Comparison of ENCODE assay signal across 33 cellular contexts in genomic region chr17:42125565-42125964, GRCh38. TPM values are rescaled to one million over a fixed set of nuclear protein-coding genes. Genes with fewer than 3 reads are reported as not detected.
"Had no signal": no experiment of that assay in that cellular context is flagged by ENCODE, and none has a peak within 500 bp of the region (broad histone marks: within the 10 kb centered on the region; RNA-seq: fewer than 3 reads in every experiment).

No MANE protein-coding gene starts in this region.

- H3K4me3 Mint-ChIP-seq: activated CD4-positive, alpha-beta memory T cell treated with anti-CD3 and anti-CD28 coated beads, Interleukin-2, amount 10 ng/mL, durations not matched to agents 7 days and 5 days; activated CD4-positive, alpha-beta T cell treated with anti-CD3 and anti-CD28 coated beads, Interleukin-2, amount 10 ng/mL, durations not matched to agents 7 days and 5 days; activated naive CD8-positive, alpha-beta T cell; activated T-cell treated with anti-CD3 and anti-CD28 coated beads, Interleukin-2, amount 50 U/mL, for 24 hours; activated T-cell treated with anti-CD3 and anti-CD28 coated beads, Interleukin-2, amount 50 U/mL, for 72 hours; central memory CD8-positive, alpha-beta T cell; dendritic cell treated with granulocyte-macrophage colony-stimulating factor and Interleukin-4, amounts not matched to agents 40 ng/mL and 50 ng/mL, for 4 days; endodermal cell had no signal

- H3K4me3 ChIP-seq: coronary artery, dorsolateral prefrontal cortex, esophagus muscularis mucosa, gastrocnemius medialis, heart left ventricle had no signal

- DNase-seq: activated CD4-positive, alpha-beta memory T cell treated with anti-CD3 and anti-CD28 coated beads, Interleukin-2, amount 10 ng/mL, durations not matched to agents 7 days and 5 days; activated CD4-positive, alpha-beta T cell treated with anti-CD3 and anti-CD28 coated beads for 1 hour; activated CD4-positive, alpha-beta T cell treated with anti-CD3 and anti-CD28 coated beads for 4 hours; activated CD4-positive, alpha-beta T cell treated with anti-CD3 and anti-CD28 coated beads, Interleukin-2, amount 10 ng/mL, durations not matched to agents 7 days and 5 days; activated CD4-positive, alpha-beta T cell treated with anti-CD3 and anti-CD28 coated beads, Interleukin-2, amount 50 U/mL, for 4 hours; activated CD8-positive, alpha-beta memory T cell treated with anti-CD3 and anti-CD28 coated beads, Interleukin-2, amount 50 U/mL, for 48 hours; activated gamma-delta T cell; activated naive CD4-positive, alpha-beta T cell; activated naive CD4-positive, alpha-beta T cell treated with anti-CD3 and anti-CD28 coated beads, Interleukin-2, amount 50 U/mL, for 16 hours; activated T-cell treated with anti-CD3 and anti-CD28 coated beads for 4 hours; activated T-cell treated with anti-CD3 and anti-CD28 coated beads, Interleukin-2, amount 50 U/mL, for 24 hours; activated T-cell treated with anti-CD3 and anti-CD28 coated beads, Interleukin-2, amount 50 U/mL, for 72 hours; amniotic stem cell; anterior cingulate cortex; brain microvascular endothelial cell; dorsolateral prefrontal cortex; effector memory CD4-positive, alpha-beta T cell; endodermal cell; erythroblast; foreskin keratinocyte; gastrocnemius medialis; glutamatergic neuron; heart left ventricle; T-helper 1 cell; T-helper 2 cell had no signal

- H3K27me3 Mint-ChIP-seq: activated CD4-positive, alpha-beta memory T cell treated with anti-CD3 and anti-CD28 coated beads, Interleukin-2, amount 10 ng/mL, durations not matched to agents 7 days and 5 days; activated CD4-positive, alpha-beta T cell treated with anti-CD3 and anti-CD28 coated beads, Interleukin-2, amount 10 ng/mL, durations not matched to agents 7 days and 5 days; activated naive CD8-positive, alpha-beta T cell; activated T-cell treated with anti-CD3 and anti-CD28 coated beads, Interleukin-2, amount 50 U/mL, for 24 hours; central memory CD8-positive, alpha-beta T cell; dendritic cell treated with granulocyte-macrophage colony-stimulating factor and Interleukin-4, amounts not matched to agents 40 ng/mL and 50 ng/mL, for 4 days had no signal

- ATAC-seq: activated T-cell treated with anti-CD3 and anti-CD28 coated beads, Interleukin-2, amount 50 U/mL, for 72 hours; foreskin keratinocyte; gastrocnemius medialis; heart left ventricle had no signal

- H3K27ac ChIP-seq: brain microvascular endothelial cell, coronary artery, esophagus muscularis mucosa, foreskin keratinocyte, gastrocnemius medialis, heart left ventricle had no signal

- H3K27ac Mint-ChIP-seq: activated CD4-positive, alpha-beta memory T cell treated with anti-CD3 and anti-CD28 coated beads, Interleukin-2, amount 10 ng/mL, durations not matched to agents 7 days and 5 days; activated CD4-positive, alpha-beta T cell treated with anti-CD3 and anti-CD28 coated beads, Interleukin-2, amount 10 ng/mL, durations not matched to agents 7 days and 5 days; activated naive CD8-positive, alpha-beta T cell; activated T-cell treated with anti-CD3 and anti-CD28 coated beads, Interleukin-2, amount 50 U/mL, for 72 hours; dendritic cell treated with granulocyte-macrophage colony-stimulating factor and Interleukin-4, amounts not matched to agents 40 ng/mL and 50 ng/mL, for 4 days; endodermal cell had no signal

- H3K9me3 ChIP-seq: esophagus muscularis mucosa, gastrocnemius medialis, heart left ventricle had no signal

- H3K9me3 Mint-ChIP-seq: activated CD4-positive, alpha-beta memory T cell treated with anti-CD3 and anti-CD28 coated beads, Interleukin-2, amount 10 ng/mL, durations not matched to agents 7 days and 5 days; activated CD4-positive, alpha-beta T cell treated with anti-CD3 and anti-CD28 coated beads, Interleukin-2, amount 10 ng/mL, durations not matched to agents 7 days and 5 days; activated T-cell treated with anti-CD3 and anti-CD28 coated beads, Interleukin-2, amount 50 U/mL, for 24 hours; activated T-cell treated with anti-CD3 and anti-CD28 coated beads, Interleukin-2, amount 50 U/mL, for 72 hours; central memory CD8-positive, alpha-beta T cell; dendritic cell treated with granulocyte-macrophage colony-stimulating factor and Interleukin-4, amounts not matched to agents 40 ng/mL and 50 ng/mL, for 4 days; endodermal cell had no signal

- H3K27me3 ChIP-seq: brain microvascular endothelial cell, dorsolateral prefrontal cortex, esophagus muscularis mucosa, foreskin keratinocyte, gastrocnemius medialis, heart left ventricle had no signal

RNA-seq across cellular contexts. Expression of gene HSPB9, which starts 3.0 kb away (rescaled TPM):
- total RNA-seq: activated CD4-positive, alpha-beta T cell treated with anti-CD3 and anti-CD28 coated beads, Interleukin-2, amount 10 ng/mL, durations not matched to agents 7 days and 5 days; astrocyte; bronchial epithelial cell; cardiac septum; foreskin keratinocyte; gastrocnemius medialis; heart left ventricle had no signal

RNA-seq across cellular contexts. Expression of gene ZNF385C, which starts 27.3 kb away (rescaled TPM):
- total RNA-seq: activated CD4-positive, alpha-beta memory T cell treated with anti-CD3 and anti-CD28 coated beads, Interleukin-2, amount 10 ng/mL, durations not matched to agents 7 days and 5 days; activated CD4-positive, alpha-beta T cell treated with anti-CD3 and anti-CD28 coated beads, Interleukin-2, amount 10 ng/mL, durations not matched to agents 7 days and 5 days had no signal
